ENCODE assay signal across 10 cellular contexts in the genomic region with DNA sequence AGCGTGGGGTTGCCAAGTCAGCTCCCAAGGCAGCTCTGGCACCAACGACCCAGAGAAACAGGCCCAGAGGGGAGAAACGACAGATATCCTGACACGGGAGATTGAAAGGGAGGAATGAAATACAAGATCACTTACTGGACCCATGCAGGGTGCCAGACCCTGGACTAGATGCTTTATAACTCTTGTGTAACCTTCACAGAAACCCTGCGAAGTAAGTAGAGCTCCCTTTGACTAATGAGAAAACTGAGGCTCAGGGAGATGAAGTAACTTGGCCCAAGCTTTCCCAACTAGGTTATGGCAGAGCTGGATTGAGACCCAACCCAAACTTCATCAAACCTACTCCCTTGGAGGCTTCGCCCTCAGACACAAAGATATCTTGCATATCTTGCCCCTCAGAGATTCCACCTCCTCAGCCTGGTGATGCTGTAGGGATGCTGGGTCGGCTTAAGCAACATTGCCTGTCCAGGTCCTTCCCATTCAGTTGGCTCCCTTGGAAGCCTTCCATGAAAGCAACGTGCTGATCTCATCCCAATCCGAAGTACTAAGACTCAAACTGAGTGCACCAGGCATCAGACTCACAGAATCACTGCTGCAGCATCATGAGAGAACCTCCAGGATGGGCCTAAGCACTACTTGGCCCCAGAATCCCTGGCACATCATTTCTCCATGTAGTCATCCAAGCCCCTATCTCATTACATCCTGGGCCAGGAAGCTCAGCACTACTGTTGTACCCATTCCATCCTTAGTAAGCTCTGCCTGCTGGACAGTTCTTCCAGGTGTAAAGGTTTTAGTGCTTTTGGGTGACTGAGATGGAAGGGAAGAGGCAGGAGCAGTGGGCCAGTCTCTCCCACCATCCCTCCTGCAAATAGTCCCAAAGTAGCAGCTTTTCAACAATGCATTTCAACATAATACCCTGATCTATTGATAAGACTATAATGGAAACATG. TPM values are rescaled to one million over a fixed set of nuclear protein-coding genes. Genes with fewer than 3 reads are reported as not detected.
A peak's percentile ranks its signal among the peaks of the same experiment; 100 is the strongest.
DNase-seq lines count a peak whose midpoint lies in the region; ATAC-seq and TF ChIP-seq lines count a peak whose summit lies in the region.
"Had no signal": no experiment of that assay in that cellular context is flagged by ENCODE, and none has a peak within 500 bp of the region (broad histone marks: within the 10 kb centered on the region; RNA-seq: fewer than 3 reads in every experiment).

No MANE protein-coding gene starts in this region.

- H3K4me3 Mint-ChIP-seq in CD4-positive, alpha-beta T cell = peak overlapping the region; percentile 23
- H3K4me3 Mint-ChIP-seq: T-helper 1 cell treated with Interleukin-12 subunit alpha and Interleukin-12 subunit beta and Interleukin-4 antibody, amounts not matched to agents 30 μg/mL and 1 μg/mL, for 36 hours had no signal

- H3K27me3 Mint-ChIP-seq in CD4-positive, alpha-beta T cell = peaks cover 42% of the 10 kb centered on the region

- no peak overlapping the region for H3K27ac Mint-ChIP-seq in CD4-positive, alpha-beta T cell
- H3K27ac Mint-ChIP-seq: T-helper 1 cell treated with Interleukin-12 subunit alpha and Interleukin-12 subunit beta and Interleukin-4 antibody, amounts not matched to agents 30 μg/mL and 1 μg/mL, for 36 hours had no signal

- peak overlapping the region; percentile 93 for H2AFZ ChIP-seq in neuron (ENCODE audit: low read depth, low read length)

- POLR2A ChIA-PET in CD4-positive, alpha-beta T cell (lab: Charles Lee) = interaction anchor here (1.0 to 1.6 kb wide), 6 partner anchors 9 to 61 kb away, joined by 3 to 7 read pairs (median 4); a partner anchor contains a TSS

- TF ChIP-seq RAD21 in Ishikawa (IDR thresholded peaks at IDR 0.05; ENCODE audit: low read depth) = no peak

- intact Hi-C loops in CD4-positive, alpha-beta T cell (cut with DNase I, micrococcal nuclease) = loop anchor here in 1 of 2 experiments (5.0 kb wide), 3 partner anchors 149 to 814 kb away; no protein-coding TSS in a partner anchor
- intact Hi-C loops in dorsolateral prefrontal cortex (cut with DNase I) = no loop called here

- CTCF ChIA-PET in CD4-positive, alpha-beta T cell (lab: Charles Lee) = interaction anchor here (0.9 to 2.2 kb wide), 8 partner anchors 22 to 166 kb away, joined by 3 to 25 read pairs (median 7); a partner anchor contains a TSS

- H3K27me3 ChIP-seq in CD4-positive, alpha-beta T cell (ENCODE audit: control insufficient read depth, insufficient read depth, low read length) = peaks cover 27% of the 10 kb centered on the region
- peaks cover 0 to 15% (median 0%) of the 10 kb centered on the region in 45 donors for H3K27me3 ChIP-seq in dorsolateral prefrontal cortex
- H3K27me3 ChIP-seq in neuron (ENCODE audit: insufficient read depth, low read length) = peaks cover 34% of the 10 kb centered on the region

- peak overlapping the region in 49 of 59 donors; percentile 45 to 77 (median 60) for H3K4me3 ChIP-seq in dorsolateral prefrontal cortex
- H3K4me3 ChIP-seq in neuron (ENCODE audit: low read length) = peak overlapping the region; percentile 74

- H3K36me3 ChIP-seq in neuron (ENCODE audit: insufficient read depth, low read length) = no peaks in the 10 kb centered on the region

- H3K36me3 Mint-ChIP-seq in CD4-positive, alpha-beta T cell (ENCODE audit: low read depth) = no peaks in the 10 kb centered on the region

- H3K9me3 ChIP-seq in CD4-positive, alpha-beta T cell (ENCODE audit: control insufficient read depth, low read length) = no peaks in the 10 kb centered on the region
- no peaks in the 10 kb centered on the region for H3K9me3 ChIP-seq in neuron (ENCODE audit: low read length)

- H3K9me3 Mint-ChIP-seq in CD4-positive, alpha-beta T cell = no peaks in the 10 kb centered on the region
- H3K9me3 Mint-ChIP-seq: T-helper 1 cell treated with Interleukin-12 subunit alpha and Interleukin-12 subunit beta and Interleukin-4 antibody, amounts not matched to agents 30 μg/mL and 1 μg/mL, for 36 hours had no signal

- H3K4me1 Mint-ChIP-seq in CD4-positive, alpha-beta T cell (ENCODE audit: low read depth) = peaks cover 10% of the 10 kb centered on the region

- no peak for ATAC-seq in CD4-positive, alpha-beta T cell (ENCODE audit: poor library complexity)
- ATAC-seq in GM19455 (IDR thresholded peaks at IDR 0.05; ENCODE audit: unreplicated experiment) = no peak

- TF ChIP-seq CTCF in CD4-positive, alpha-beta T cell (IDR thresholded peaks at IDR 0.05) = no peak
- no peak for TF ChIP-seq CTCF in dorsolateral prefrontal cortex (IDR thresholded peaks at IDR 0.05 in 54 of 56, conservative IDR thresholded peaks at IDR 0.05 in 2 of 56; ENCODE audit: low read depth in 1 of 56, partially characterized antibody in 56 of 56)

- H3K27ac ChIP-seq in CD4-positive, alpha-beta T cell (ENCODE audit: low read depth, low read length) = no peak overlapping the region
- peak overlapping the region in 2 of 59 donors; percentile 21 to 23 for H3K27ac ChIP-seq in dorsolateral prefrontal cortex

- DNase-seq in CD4-positive, alpha-beta T cell = no peak
- no peak for DNase-seq in dorsolateral prefrontal cortex
- no peak for DNase-seq in SKM-1 treated with dmso at 0.1 percent for 144 hours (lab: John Stamatoyannopoulos, UW; ENCODE audit: unreplicated experiment)
- no peak for DNase-seq in activated gamma-delta T cell (lab: John Stamatoyannopoulos, UW)
- no peak for DNase-seq in NCI-H1436 treated with DMSO at 0.1 percent for 48 hours (lab: John Stamatoyannopoulos, UW)
- DNase-seq: GOT3 had no signal

- TF ChIP-seq EP300 in Ishikawa (IDR thresholded peaks at IDR 0.05; ENCODE audit: borderline replicate concordance) = no peak

- H3K4me1 ChIP-seq in neuron (ENCODE audit: insufficient read depth, low read length) = peaks cover 32% of the 10 kb centered on the region

TF ChIP-seq in Ishikawa, 13 proteins besides CTCF, POLR2A, EP300 and RAD21:
- TF ChIP-seq, protein P1, sequence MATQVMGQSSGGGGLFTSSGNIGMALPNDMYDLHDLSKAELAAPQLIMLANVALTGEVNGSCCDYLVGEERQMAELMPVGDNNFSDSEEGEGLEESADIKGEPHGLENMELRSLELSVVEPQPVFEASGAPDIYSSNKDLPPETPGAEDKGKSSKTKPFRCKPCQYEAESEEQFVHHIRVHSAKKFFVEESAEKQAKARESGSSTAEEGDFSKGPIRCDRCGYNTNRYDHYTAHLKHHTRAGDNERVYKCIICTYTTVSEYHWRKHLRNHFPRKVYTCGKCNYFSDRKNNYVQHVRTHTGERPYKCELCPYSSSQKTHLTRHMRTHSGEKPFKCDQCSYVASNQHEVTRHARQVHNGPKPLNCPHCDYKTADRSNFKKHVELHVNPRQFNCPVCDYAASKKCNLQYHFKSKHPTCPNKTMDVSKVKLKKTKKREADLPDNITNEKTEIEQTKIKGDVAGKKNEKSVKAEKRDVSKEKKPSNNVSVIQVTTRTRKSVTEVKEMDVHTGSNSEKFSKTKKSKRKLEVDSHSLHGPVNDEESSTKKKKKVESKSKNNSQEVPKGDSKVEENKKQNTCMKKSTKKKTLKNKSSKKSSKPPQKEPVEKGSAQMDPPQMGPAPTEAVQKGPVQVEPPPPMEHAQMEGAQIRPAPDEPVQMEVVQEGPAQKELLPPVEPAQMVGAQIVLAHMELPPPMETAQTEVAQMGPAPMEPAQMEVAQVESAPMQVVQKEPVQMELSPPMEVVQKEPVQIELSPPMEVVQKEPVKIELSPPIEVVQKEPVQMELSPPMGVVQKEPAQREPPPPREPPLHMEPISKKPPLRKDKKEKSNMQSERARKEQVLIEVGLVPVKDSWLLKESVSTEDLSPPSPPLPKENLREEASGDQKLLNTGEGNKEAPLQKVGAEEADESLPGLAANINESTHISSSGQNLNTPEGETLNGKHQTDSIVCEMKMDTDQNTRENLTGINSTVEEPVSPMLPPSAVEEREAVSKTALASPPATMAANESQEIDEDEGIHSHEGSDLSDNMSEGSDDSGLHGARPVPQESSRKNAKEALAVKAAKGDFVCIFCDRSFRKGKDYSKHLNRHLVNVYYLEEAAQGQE (IDR thresholded peaks at IDR 0.05; ENCODE audit: low read depth) = peak; percentile 60
- TF ChIP-seq YY1 (IDR thresholded peaks at IDR 0.05; ENCODE audit: low read depth) = no peak
- TF ChIP-seq TEAD4 (IDR thresholded peaks at IDR 0.05) = no peak

RNA-seq across cellular contexts. Expression of a gene that starts 1.1 kb away (rescaled TPM):
- not detected for total RNA-seq in CD4-positive, alpha-beta T cell
- total RNA-seq in dorsolateral prefrontal cortex = under 1 TPM in 90 of 120 experiments, not detected in 30; 0.11 to 0.95 (median 0.25) TPM

RNA-seq across cellular contexts. Expression of a gene that starts 7.5 kb away (rescaled TPM):
- total RNA-seq in CD4-positive, alpha-beta T cell = not detected
- under 1 TPM in 7 of 120 experiments, not detected in 113; 0.57 to 0.99 (median 0.78) TPM for total RNA-seq in dorsolateral prefrontal cortex

RNA-seq across cellular contexts. Expression of a gene that starts 21.2 kb away (rescaled TPM):
- 100 to 1,000 TPM; 301 to 311 TPM for total RNA-seq in CD4-positive, alpha-beta T cell
- total RNA-seq in dorsolateral prefrontal cortex = 10 to 100 TPM; 21.2 to 87.9 (median 41.1) TPM

RNA-seq across cellular contexts. Expression of a gene that starts 46.5 kb away (rescaled TPM):
- total RNA-seq in CD4-positive, alpha-beta T cell = 1 to 10 TPM; 8.4 to 9.0 TPM
- 1 to 10 TPM in 6 of 120 experiments, under 1 TPM in 26, not detected in 88; 0.26 to 2.2 (median 0.70) TPM for total RNA-seq in dorsolateral prefrontal cortex
